ENCODE assay signal across 25 cellular contexts in the genomic region with DNA sequence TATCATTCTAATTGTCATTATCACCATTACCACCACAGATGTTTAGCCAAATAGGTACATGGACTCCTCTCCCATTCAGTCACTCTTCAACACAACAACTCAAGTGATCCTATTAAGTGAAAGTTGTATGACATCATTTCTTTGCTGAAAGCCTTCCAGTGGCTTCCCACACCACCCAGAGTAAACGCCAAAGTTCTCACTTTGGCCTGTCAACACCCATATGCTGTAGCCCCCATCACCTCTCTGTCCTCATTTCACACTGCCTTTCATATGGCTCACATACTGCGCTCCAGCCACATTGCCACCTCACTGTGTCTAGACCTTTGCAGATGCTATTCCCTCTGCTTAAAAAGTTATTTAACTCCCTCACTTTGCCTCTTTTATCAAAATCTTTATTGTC.
DNase-seq lines count a peak whose midpoint lies in the region; ATAC-seq, FAIRE-seq and TF ChIP-seq lines count a peak whose summit lies in the region.
"Had no signal": no experiment of that assay in that cellular context is flagged by ENCODE, and none has a peak within 500 bp of the region (broad histone marks: within the 10 kb centered on the region; RNA-seq: fewer than 3 reads in every experiment).

No MANE protein-coding gene starts in this region.

- no peak for TF ChIP-seq EP300 in HepG2 (IDR thresholded peaks at IDR 0.05; ENCODE audit: low read depth in 2 of 2, low read length in 2 of 2)
- TF ChIP-seq EP300 in HepG2 (CRISPR knock-in tag; IDR thresholded peaks at IDR 0.05; ENCODE audit: borderline replicate concordance): no peak

- H3K4me3 ChIP-seq in HepG2 (replicated peaks in 1 of 3; ENCODE audit: insufficient read depth in 1 of 3, low read depth in 2 of 3, low read length in 3 of 3): no peak overlapping the region
- no peak overlapping the region for H3K4me3 ChIP-seq in right lobe of liver
- H3K4me3 ChIP-seq: BLaER1, GM12878 had no signal

- ATAC-seq in left ventricle myocardium superior: peak; percentile 20
- ATAC-seq in Right ventricle myocardium superior (ENCODE audit: poor library complexity): no peak
- ATAC-seq in HepG2: no peak
- no peak for ATAC-seq in right lobe of liver
- ATAC-seq: GM12878 had no signal

- no peak overlapping the region for H2AFZ ChIP-seq in HepG2 (ENCODE audit: low read length)

- in situ Hi-C loops in HepG2 (cut with HindIII; ENCODE audit: extremely low pct_ligation_motif_present, low pct_unique_long_range_greater_than_20kb): no loop called here

- no peaks in the 10 kb centered on the region for H4K20me1 ChIP-seq in HepG2 (ENCODE audit: insufficient read depth, low read length)
- H4K20me1 ChIP-seq: BLaER1 had no signal

- DNase-seq in left ventricle myocardium superior (no peak), Right ventricle myocardium superior (no peak), HepG2 (ENCODE audit: low spot score) (no peak), right lobe of liver (no peak)
- DNase-seq in activated CD4-positive, alpha-beta T cell treated with anti-CD3 and anti-CD28 coated beads for 48 hours: no peak
- DNase-seq: 8988T; ACHN; BE2C; C1 segment of cervical spinal cord; CD4-positive, alpha-beta memory T cell; CD4-positive, CD25-positive, alpha-beta regulatory T cell; CD8-positive, alpha-beta memory T cell; COR-L47; DMS 273 treated with DMSO at 0.1 percent for 48 hours; DMS153; DMS53; DMS79; DND-41; EL; GDM1 had no signal

- FAIRE-seq in HepG2 (lab: Jason Lieb, UNC): no peak
- FAIRE-seq: A204.1, GM12878, GM12892, GM18507 had no signal

- WGBS in HepG2 (ENCODE audit: low lambda C conversion rate): 20% methylated on average over 2 of the region's 2 CpGs
- WGBS in right lobe of liver (ENCODE audit: insufficient coverage, low coverage, low lambda C conversion rate, missing lambda C conversion rate): 83% methylated on average over 2 of the region's 2 CpGs

- H3K4me2 ChIP-seq in HepG2 (ENCODE audit: low read depth, low read length): no peak overlapping the region
- H3K4me2 ChIP-seq: BLaER1 had no signal

- POLR2A ChIA-PET in HepG2 (lab: Yijun Ruan, JAX): no interaction called here

- CTCF ChIA-PET in HepG2 (lab: Yijun Ruan, JAX; ENCODE audit: low intra/inter-chr PET ratio, low total read pairs): no interaction called here

- H3K27ac ChIP-seq in HepG2 (ENCODE audit: extremely low read length, insufficient read depth, low read length): no peak overlapping the region
- no peak overlapping the region for H3K27ac ChIP-seq in right lobe of liver
- H3K27ac ChIP-seq: BLaER1 had no signal

- TF ChIP-seq CTCF in HepG2 (CRISPR knock-in tag; IDR thresholded peaks at IDR 0.05) (no peak), right lobe of liver (IDR thresholded peaks at IDR 0.05) (no peak)

- TF ChIP-seq POLR2A in HepG2 (IDR thresholded peaks at IDR 0.05; ENCODE audit: insufficient read depth in 1 of 2, low read depth in 2 of 2, low read length in 2 of 2) (no peak), right lobe of liver (IDR thresholded peaks at IDR 0.05) (no peak)

- H3K4me1 ChIP-seq in HepG2 (ENCODE audit: insufficient read depth, low read length) (no peaks in the 10 kb centered on the region), right lobe of liver (no peaks in the 10 kb centered on the region)
- H3K4me1 ChIP-seq: BE2C, BLaER1 had no signal

- no peaks in the 10 kb centered on the region for H3K27me3 ChIP-seq in HepG2 (ENCODE audit: control insufficient read depth in 1 of 2, insufficient read depth in 2 of 2, low read length in 2 of 2)
- no peaks in the 10 kb centered on the region for H3K27me3 ChIP-seq in right lobe of liver
- H3K27me3 ChIP-seq: BE2C, BLaER1 had no signal

- TF ChIP-seq RAD21 in HepG2 (CRISPR knock-in tag; IDR thresholded peaks at IDR 0.05): no peak

- BruUV-seq in HepG2 (replicated peaks; lab: Mats Ljungman, UMichigan): no TSS peak

- intact Hi-C loops in left ventricle myocardium superior (cut with micrococcal nuclease) (no loop called here), Right ventricle myocardium superior (cut with DNase I) (no loop called here), HepG2 (cut with micrococcal nuclease; ENCODE audit: unreplicated experiment) (no loop called here), right lobe of liver (cut with DNase I) (no loop called here)

- no peak overlapping the region for H3K9ac ChIP-seq in HepG2 (ENCODE audit: insufficient read depth, low read depth, low read length)
- H3K9ac ChIP-seq: BLaER1 had no signal

- H3K9me3 ChIP-seq in HepG2 (ENCODE audit: low read length) (no peaks in the 10 kb centered on the region), right lobe of liver (no peaks in the 10 kb centered on the region)
- H3K9me3 ChIP-seq: BE2C, BLaER1 had no signal

- H3K36me3 ChIP-seq in HepG2 (replicated peaks in 1 of 2; ENCODE audit: control insufficient read depth in 1 of 2, insufficient read depth in 2 of 2, low read length in 2 of 2): no peaks in the 10 kb centered on the region
- no peaks in the 10 kb centered on the region for H3K36me3 ChIP-seq in right lobe of liver
- H3K36me3 ChIP-seq: BE2C, BLaER1 had no signal

- no peaks in the 10 kb centered on the region for H3K79me2 ChIP-seq in HepG2 (ENCODE audit: insufficient read depth, low read length)

TF ChIP-seq in HepG2, 621 proteins besides CTCF, POLR2A, EP300 and RAD21:
- no peak for TF ChIP-seq CREBL2 (CRISPR knock-in tag; IDR thresholded peaks at IDR 0.05; ENCODE audit: borderline replicate concordance)
- peak; percentile 33; the same call in 1 of the 2 replicates for TF ChIP-seq ATF7 (IDR thresholded peaks at IDR 0.05)
- no peak for TF ChIP-seq ATF7 (CRISPR knock-in tag; IDR thresholded peaks at IDR 0.05)
